ENCODE assay signal across 9 cellular contexts in the genomic region with DNA sequence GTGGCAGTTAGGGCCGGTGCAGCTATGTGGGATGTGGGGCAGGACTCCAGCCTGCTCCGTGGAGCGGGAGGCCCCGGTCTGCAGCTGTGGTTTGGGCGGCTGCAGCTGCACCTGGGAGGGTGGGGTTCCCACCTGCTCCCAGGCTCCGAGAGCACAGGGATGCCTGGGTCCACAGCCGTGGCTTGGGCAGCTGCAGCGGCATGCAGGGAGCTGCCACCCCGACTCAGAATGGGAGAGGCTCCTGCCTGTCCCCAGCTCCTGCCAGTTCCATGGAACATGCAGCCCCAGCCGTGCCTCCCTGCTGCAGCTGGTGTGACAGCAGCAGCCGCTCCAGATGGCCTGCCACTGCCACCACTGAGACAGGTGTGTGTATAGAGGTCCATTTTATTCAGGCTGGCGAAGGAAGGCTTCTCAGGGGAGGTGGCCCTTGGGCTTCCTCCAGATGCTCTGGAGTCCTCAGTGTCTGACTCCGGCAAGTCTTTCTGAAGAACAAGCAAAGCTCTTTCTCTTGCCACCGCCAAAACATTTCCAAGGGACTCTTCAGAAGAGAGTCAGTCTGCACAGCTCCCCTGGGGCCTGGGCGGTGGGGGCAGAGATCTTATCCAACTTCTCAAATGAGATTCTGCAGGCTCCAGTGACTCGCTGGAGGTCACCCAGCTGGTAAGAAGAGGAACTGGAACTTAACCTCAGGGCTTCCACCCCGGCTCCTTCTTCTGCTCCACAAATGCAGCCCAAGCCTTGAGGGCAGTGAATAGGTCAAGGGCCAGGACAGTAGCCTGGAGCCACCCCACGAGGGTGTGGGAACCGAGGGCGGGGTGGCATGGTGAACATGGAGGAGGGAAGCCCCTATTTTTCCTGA. TPM values are rescaled to one million over a fixed set of nuclear protein-coding genes. Genes with fewer than 3 reads are reported as not detected.
DNase-seq lines count a peak whose midpoint lies in the region; ATAC-seq, FAIRE-seq and TF ChIP-seq lines count a peak whose summit lies in the region.
"Had no signal": no experiment of that assay in that cellular context is flagged by ENCODE, and none has a peak within 500 bp of the region (broad histone marks: within the 10 kb centered on the region; RNA-seq: fewer than 3 reads in every experiment).

No MANE protein-coding gene starts in this region.

- TF ChIP-seq CTCF in K562 (IDR thresholded peaks at IDR 0.05 in 2 of 3, conservative IDR thresholded peaks at IDR 0.05 in 1 of 3; ENCODE audit: insufficient read depth in 2 of 3, low read depth in 1 of 3, low read length in 3 of 3) = no peak

- intact Hi-C loops in K562 (cut with micrococcal nuclease) = loop anchor here (1.0 kb wide), 1 partner anchor 162 kb away; no protein-coding TSS in a partner anchor

- peak; percentile 78 for ATAC-seq in GM21529 (IDR thresholded peaks at IDR 0.05; ENCODE audit: unreplicated experiment)
- ATAC-seq in K562 = peak; percentile 47
- no peak for ATAC-seq in GM18870 (IDR thresholded peaks at IDR 0.05; ENCODE audit: unreplicated experiment)

- no peaks in the 10 kb centered on the region for H3K27me3 ChIP-seq in Karpas-422 (ENCODE audit: low read length)
- peaks cover 0 to 18% of the 10 kb centered on the region in 2 experiments; a peak in 3 of 5 replicates for H3K27me3 ChIP-seq in K562 (ENCODE audit: control insufficient read depth in 2 of 2, insufficient read depth in 2 of 2, low read length in 2 of 2)
- H3K27me3 ChIP-seq in rectal smooth muscle tissue (ENCODE audit: control insufficient read depth, insufficient read depth, low read length) = no peaks in the 10 kb centered on the region

- H3K9ac ChIP-seq in Karpas-422 (ENCODE audit: low read length) = peak overlapping the region; percentile 33; the same call in 1 of the 2 replicates
- H3K9ac ChIP-seq in K562 (ENCODE audit: insufficient read depth in 1 of 2, low read depth in 2 of 2, low read length in 2 of 2) = no peak overlapping the region; a peak in 1 of 4 replicates
- no peak overlapping the region for H3K9ac ChIP-seq in rectal smooth muscle tissue (ENCODE audit: low read length)

- no peak for TF ChIP-seq EP300 in K562 (IDR thresholded peaks at IDR 0.05; ENCODE audit: low read length)

- no peaks in the 10 kb centered on the region for H4K20me1 ChIP-seq in Karpas-422 (ENCODE audit: insufficient read depth, low read depth, low read length)
- H4K20me1 ChIP-seq in K562 (replicated peaks; ENCODE audit: control insufficient read depth, insufficient read depth, low read length) = no peaks in the 10 kb centered on the region

- BruUV-seq in K562 (replicated peaks; lab: Mats Ljungman, UMichigan) = no TSS peak

- CTCF ChIA-PET in K562 (lab: Yijun Ruan, JAX; ENCODE audit: low intra/inter-chr PET ratio) = no interaction called here

- H3K4me3 ChIP-seq in Karpas-422 (ENCODE audit: low read length) (peak overlapping the region; percentile 11; the same call in 1 of the 2 replicates), K562 (no peak overlapping the region), rectal smooth muscle tissue (ENCODE audit: low read length) (no peak overlapping the region)

- no peaks in the 10 kb centered on the region for H3K9me2 ChIP-seq in Karpas-422 (replicated peaks; ENCODE audit: insufficient read depth, low read length)

- 0 out of 2 replicates have a peak overlapping the region, but pooled peaks have one; percentile 19 for H2AFZ ChIP-seq in Karpas-422 (ENCODE audit: low read length)
- peak overlapping the region; percentile 86 for H2AFZ ChIP-seq in K562 (ENCODE audit: low read depth, low read length)

- H3K27ac ChIP-seq in Karpas-422 (ENCODE audit: low read length) (peak overlapping the region; percentile 78), K562 (ENCODE audit: extremely low read depth, low read depth, low read length) (no peak overlapping the region), rectal smooth muscle tissue (ENCODE audit: low read depth, low read length) (peak overlapping the region; percentile 14)

- H3K79me2 ChIP-seq in Karpas-422 (ENCODE audit: low read length) (no peaks in the 10 kb centered on the region), K562 (ENCODE audit: control insufficient read depth, insufficient read depth, low read length) (no peaks in the 10 kb centered on the region)

- in situ Hi-C loops in K562 (cut with MboI) = no loop called here

- TF ChIP-seq RAD21 in K562 (CRISPR knock-in tag; conservative IDR thresholded peaks at IDR 0.05 in 1 of 2, IDR thresholded peaks at IDR 0.05 in 1 of 2) = no peak

- TF ChIP-seq POLR2A in GM12891 (IDR thresholded peaks at IDR 0.05; ENCODE audit: low read depth, low read length) (no peak), K562 (conservative IDR thresholded peaks at IDR 0.05) (no peak)

- H3K36me3 ChIP-seq in Karpas-422 (ENCODE audit: insufficient read depth, low read length) = no peaks in the 10 kb centered on the region
- H3K36me3 ChIP-seq in K562 (ENCODE audit: control insufficient read depth, insufficient read depth, low read length) = no peaks in the 10 kb centered on the region
- no peaks in the 10 kb centered on the region for H3K36me3 ChIP-seq in rectal smooth muscle tissue (ENCODE audit: control insufficient read depth, insufficient read depth, low read length)

- no peaks in the 10 kb centered on the region for H3K9me1 ChIP-seq in K562 (ENCODE audit: control insufficient read depth, insufficient read depth, low read length)

- H3K4me2 ChIP-seq in Karpas-422 (ENCODE audit: low read depth, low read length, poor library complexity, severe bottlenecking) = peak overlapping the region; percentile 52
- H3K4me2 ChIP-seq in K562 (ENCODE audit: insufficient read depth, low read length) = no peak overlapping the region

- FAIRE-seq in GM12891 (lab: Jason Lieb, UNC) = no peak
- no peak for FAIRE-seq in K562 (lab: Jason Lieb, UNC)

- WGBS in K562 (ENCODE audit: insufficient coverage, low coverage, missing lambda C conversion rate) = 43% methylated on average over 13 of the region's 20 CpGs

- POLR2A ChIA-PET in K562 (lab: Yijun Ruan, JAX) = no interaction called here

- H3K4me1 ChIP-seq in Karpas-422 (ENCODE audit: low read length) (peaks cover 39% of the 10 kb centered on the region), K562 (replicated peaks in 1 of 2; ENCODE audit: control insufficient read depth in 2 of 2, insufficient read depth in 2 of 2, low read length in 2 of 2) (peaks cover 5 to 13% of the 10 kb centered on the region in 2 experiments; a peak in 3 of 5 replicates), rectal smooth muscle tissue (ENCODE audit: control insufficient read depth, insufficient read depth, low read length) (peaks cover 2% of the 10 kb centered on the region)

- no peaks in the 10 kb centered on the region for H3K9me3 ChIP-seq in Karpas-422 (ENCODE audit: low read length)
- no peaks in the 10 kb centered on the region for H3K9me3 ChIP-seq in K562 (replicated peaks; ENCODE audit: control insufficient read depth, insufficient read depth, low read depth, low read length)

- DNase-seq in GM12891 (ENCODE audit: insufficient read length, low spot score) = peak; percentile 74
- DNase-seq in Karpas-422 = peak; percentile 94
- peak in 1 of 4 experiments; percentile 14 for DNase-seq in K562 (ENCODE audit: extremely low read depth in 1 of 4, low spot score in 3 of 4)
- DNase-seq in stimulated activated CD4-positive, alpha-beta T cell treated with anti-CD3 and anti-CD28 coated beads, Interleukin-12 subunit alpha, Interleukin-12 subunit beta, amount 100 ng/mL, for 4 hours = no peak
- DNase-seq in amniotic stem cell (lab: John Stamatoyannopoulos, UW) = no peak

RNA-seq across cellular contexts. Expression of gene UPK3A, which starts 21.6 kb away (rescaled TPM):
- not detected for polyA plus RNA-seq in GM12891 (2012; ENCODE audit: low read depth, missing spikeins)
- total RNA-seq in Karpas-422 (2014; rRNA removed; shearing (Covaris generic); ENCODE audit: low replicate concordance) = not detected in 2 replicates
- not detected in 2 replicates for total RNA-seq in K562 (2011; cell fraction: chromatin; rRNA removed; ENCODE audit: low replicate concordance)
- total RNA-seq in K562 (2011; cell fraction: nucleolus; rRNA removed) = not detected in 2 replicates
- total RNA-seq in K562 (2011; cell fraction: nucleoplasm; rRNA removed) = not detected in 2 replicates
- not detected in 2 replicates for total RNA-seq in K562 (2014; rRNA removed)
- total RNA-seq in K562 (2014; rRNA removed; fragmentation: Illumina TruSeq; extraction: Trizol) = not detected in 2 replicates
- total RNA-seq in K562 (2015; rRNA removed; fragmentation: Illumina TruSeq; extraction: Trizol) = not detected in 2 replicates
- not detected in 2 replicates for total RNA-seq in K562 (2021)
- not detected in 2 replicates for polyA plus RNA-seq in K562 (2011; rRNA removed)
- not detected in 2 replicates for polyA plus RNA-seq in K562 (2011; cell fraction: cytosol; rRNA removed)
- not detected in 2 replicates for polyA plus RNA-seq in K562 (2011; cell fraction: nucleus; rRNA removed)
- polyA plus RNA-seq in K562 (2012) = not detected in 2 replicates
- polyA plus RNA-seq in K562 (2014; fragmentation: Illumina TruSeq; extraction: Trizol) = not detected in 2 replicates
- polyA plus RNA-seq in K562 (2014; fragmentation: Nextera tagmentation; extraction: Ambion mirVana) = not detected
- polyA plus RNA-seq in K562 (2014; rRNA removed) = not detected in 2 replicates
- not detected in 2 replicates for polyA minus RNA-seq in K562 (2011; rRNA and poly(A)+ RNA removed)
- not detected in 2 replicates for polyA minus RNA-seq in K562 (2011; cell fraction: cytosol; rRNA and poly(A)+ RNA removed)
- not detected in 2 replicates for polyA minus RNA-seq in K562 (2011; cell fraction: nucleus; rRNA and poly(A)+ RNA removed)
- total RNA-seq: dermis microvascular lymphatic vessel endothelial cell had no signal

RNA-seq across cellular contexts. Expression of gene KIAA0930, which starts 22.5 kb away (rescaled TPM):
- polyA plus RNA-seq in GM12891 (2012; ENCODE audit: low read depth, missing spikeins) = 43.1 TPM
- 19.3 and 33.5 TPM in 2 replicates for total RNA-seq in Karpas-422 (2014; rRNA removed; shearing (Covaris generic); ENCODE audit: low replicate concordance)
- total RNA-seq in K562 (2011; cell fraction: chromatin; rRNA removed; ENCODE audit: low replicate concordance) = 2.7 and 4.4 TPM in 2 replicates
- 2.4 and 3.7 TPM in 2 replicates for total RNA-seq in K562 (2011; cell fraction: nucleolus; rRNA removed)
- 2.3 and 3.2 TPM in 2 replicates for total RNA-seq in K562 (2011; cell fraction: nucleoplasm; rRNA removed)
- total RNA-seq in K562 (2014; rRNA removed) (8.5 and 11.5 TPM in 2 replicates), K562 (2014; rRNA removed; fragmentation: Illumina TruSeq; extraction: Trizol) (3.0 TPM in 2 replicates), K562 (2015; rRNA removed; fragmentation: Illumina TruSeq; extraction: Trizol) (5.0 and 5.9 TPM in 2 replicates), K562 (2021) (11.7 and 12.1 TPM in 2 replicates)
- polyA plus RNA-seq in K562 (2011; rRNA removed) (7.7 and 7.9 TPM in 2 replicates), K562 (2014; fragmentation: Illumina TruSeq; extraction: Trizol) (6.4 and 8.3 TPM in 2 replicates), K562 (2014; fragmentation: Nextera tagmentation; extraction: Ambion mirVana) (under 1 TPM; 0.24 to 0.46 TPM), K562 (2014; rRNA removed) (8.1 and 12.1 TPM in 2 replicates)
- polyA plus RNA-seq in K562 (2011; cell fraction: cytosol; rRNA removed) = 8.7 and 16.2 TPM in 2 replicates
- 9.8 and 13.3 TPM in 2 replicates for polyA plus RNA-seq in K562 (2011; cell fraction: nucleus; rRNA removed)
- polyA plus RNA-seq in K562 (2012) = 7.7 and 9.5 TPM in 2 replicates
- polyA minus RNA-seq in K562 (2011; rRNA and poly(A)+ RNA removed) = 2.1 and 4.3 TPM in 2 replicates
- polyA minus RNA-seq in K562 (2011; cell fraction: cytosol; rRNA and poly(A)+ RNA removed) = 6.1 and 6.6 TPM in 2 replicates
- 1.1 and 1.8 TPM in 2 replicates for polyA minus RNA-seq in K562 (2011; cell fraction: nucleus; rRNA and poly(A)+ RNA removed)

RNA-seq across cellular contexts. Expression of gene FAM118A, which starts 46.6 kb away (rescaled TPM):
- 34.8 TPM for polyA plus RNA-seq in GM12891 (2012; ENCODE audit: low read depth, missing spikeins)
- 72.2 and 83.3 TPM in 2 replicates for total RNA-seq in Karpas-422 (2014; rRNA removed; shearing (Covaris generic); ENCODE audit: low replicate concordance)
- total RNA-seq in K562 (2011; cell fraction: chromatin; rRNA removed; ENCODE audit: low replicate concordance) = 805 and 856 TPM in 2 replicates
- 514 and 529 TPM in 2 replicates for total RNA-seq in K562 (2011; cell fraction: nucleolus; rRNA removed)
- 508 and 540 TPM in 2 replicates for total RNA-seq in K562 (2011; cell fraction: nucleoplasm; rRNA removed)
- total RNA-seq in K562 (2014; rRNA removed) (54.2 and 59.8 TPM in 2 replicates), K562 (2014; rRNA removed; fragmentation: Illumina TruSeq; extraction: Trizol) (51.1 and 59.4 TPM in 2 replicates), K562 (2015; rRNA removed; fragmentation: Illumina TruSeq; extraction: Trizol) (54.9 and 57.5 TPM in 2 replicates), K562 (2021) (63.0 and 72.9 TPM in 2 replicates)
- polyA plus RNA-seq in K562 (2011; rRNA removed) (205 and 223 TPM in 2 replicates), K562 (2014; fragmentation: Illumina TruSeq; extraction: Trizol) (71.2 and 76.9 TPM in 2 replicates), K562 (2014; fragmentation: Nextera tagmentation; extraction: Ambion mirVana) (10 to 100 TPM; 17.0 to 19.7 TPM), K562 (2014; rRNA removed) (122 and 150 TPM in 2 replicates)
- 71.6 and 100.0 TPM in 2 replicates for polyA plus RNA-seq in K562 (2011; cell fraction: cytosol; rRNA removed)
- polyA plus RNA-seq in K562 (2011; cell fraction: nucleus; rRNA removed) = 633 and 866 TPM in 2 replicates
- polyA plus RNA-seq in K562 (2012) = 85.2 and 154 TPM in 2 replicates
- polyA minus RNA-seq in K562 (2011; rRNA and poly(A)+ RNA removed) = 49.8 and 57.6 TPM in 2 replicates
- 30.9 and 31.2 TPM in 2 replicates for polyA minus RNA-seq in K562 (2011; cell fraction: cytosol; rRNA and poly(A)+ RNA removed)
- polyA minus RNA-seq in K562 (2011; cell fraction: nucleus; rRNA and poly(A)+ RNA removed) = 105 and 107 TPM in 2 replicates

Comparison
In these comparisons a context has a peak if more than half of its experiments do, and no peak if none do; other contexts are left out.
1. DNase-seq: peak in GM12891 (single experiment) and Karpas-422 (single experiment); none in stimulated activated CD4-positive, alpha-beta T cell treated with anti-CD3 and anti-CD28 coated beads, Interleukin-12 subunit alpha, Interleukin-12 subunit beta, amount 100 ng/mL, for 4 hours (single experiment) and amniotic stem cell (single experiment).